Comparison of ENCODE assay signal across 7 cellular contexts in genomic region chr12:127293507-127294310, GRCh38.
DNase-seq lines count a peak whose midpoint lies in the region; ATAC-seq, FAIRE-seq and TF ChIP-seq lines count a peak whose summit lies in the region.

No MANE protein-coding gene starts in this region.

- no peaks in the 10 kb centered on the region for H3K9me3 ChIP-seq in astrocyte (ENCODE audit: insufficient read depth, low read depth, low read length)

- H4K20me1 ChIP-seq in astrocyte (ENCODE audit: insufficient read depth, low read length), result no peaks in the 10 kb centered on the region

- H3K4me3 ChIP-seq in HL-60 (replicated peaks; ENCODE audit: insufficient read depth, low read length) (no peak overlapping the region), astrocyte (ENCODE audit: insufficient read depth, low read depth, low read length) (no peak overlapping the region)

- no peak overlapping the region for H3K9ac ChIP-seq in astrocyte (ENCODE audit: low read length)

- peaks cover 3% of the 10 kb centered on the region for H3K4me1 ChIP-seq in astrocyte (ENCODE audit: insufficient read depth, low read length)

- TF ChIP-seq CTCF in GM12872 (IDR thresholded peaks at IDR 0.05; ENCODE audit: insufficient read depth, low read depth, low read length), result peak; percentile 69
- TF ChIP-seq CTCF in HL-60 (IDR thresholded peaks at IDR 0.05; ENCODE audit: insufficient read depth, low read length), result peak; percentile 94
- TF ChIP-seq CTCF in astrocyte (IDR thresholded peaks at IDR 0.05; ENCODE audit: insufficient read depth, low read depth, low read length), result peak; percentile 78

- no peaks in the 10 kb centered on the region for H3K27me3 ChIP-seq in HL-60 (ENCODE audit: insufficient read depth, poor library complexity, severe bottlenecking)
- no peaks in the 10 kb centered on the region for H3K27me3 ChIP-seq in astrocyte (ENCODE audit: insufficient read depth, low read length)

- FAIRE-seq in astrocyte (lab: Jason Lieb, UNC), result no peak

- H2AFZ ChIP-seq in astrocyte (ENCODE audit: low read depth, low read length), result no peak overlapping the region

- ATAC-seq in GM18517 (IDR thresholded peaks at IDR 0.05; ENCODE audit: unreplicated experiment), result no peak

- H3K4me1 Mint-ChIP-seq in astrocyte (ENCODE audit: low read depth, unreplicated experiment), result no peaks in the 10 kb centered on the region

- no peaks in the 10 kb centered on the region for H3K36me3 Mint-ChIP-seq in astrocyte (ENCODE audit: low read depth, unreplicated experiment)

- no peaks in the 10 kb centered on the region for H3K36me3 ChIP-seq in astrocyte (ENCODE audit: insufficient read depth, low read length)

- H3K4me3 Mint-ChIP-seq in astrocyte (ENCODE audit: unreplicated experiment), result no peak overlapping the region

- no peaks in the 10 kb centered on the region for H3K79me2 ChIP-seq in astrocyte (ENCODE audit: insufficient read depth, low read length)

- DNase-seq in HL-60 (ENCODE audit: low read depth in 1 of 2, low spot score in 1 of 2) (peak; percentile 32 to 56), SK-N-DZ (ENCODE audit: low spot score) (peak; percentile 42), astrocyte (ENCODE audit: low read depth) (peak; percentile 36), iPS-NIHi7 (ENCODE audit: extremely low spot score) (peak; percentile 77)
- DNase-seq in stimulated activated CD4-positive, alpha-beta T cell treated with anti-CD3 and anti-CD28 coated beads, Interleukin-2, amount 100 ng/mL, for 24 hours, result peak; percentile 49 to 62

- H3K27me3 Mint-ChIP-seq in astrocyte (ENCODE audit: low read depth, unreplicated experiment), result no peaks in the 10 kb centered on the region

- H3K9me3 Mint-ChIP-seq in astrocyte (ENCODE audit: unreplicated experiment), result peaks cover 12% of the 10 kb centered on the region

- H3K27ac Mint-ChIP-seq in astrocyte (ENCODE audit: unreplicated experiment), result no peak overlapping the region

- H3K27ac ChIP-seq in HL-60 (replicated peaks) (no peak overlapping the region), astrocyte (ENCODE audit: low read depth, low read length) (no peak overlapping the region)

- no peak overlapping the region for H3K4me2 ChIP-seq in astrocyte (ENCODE audit: low read length)
